In the genomic region with DNA sequence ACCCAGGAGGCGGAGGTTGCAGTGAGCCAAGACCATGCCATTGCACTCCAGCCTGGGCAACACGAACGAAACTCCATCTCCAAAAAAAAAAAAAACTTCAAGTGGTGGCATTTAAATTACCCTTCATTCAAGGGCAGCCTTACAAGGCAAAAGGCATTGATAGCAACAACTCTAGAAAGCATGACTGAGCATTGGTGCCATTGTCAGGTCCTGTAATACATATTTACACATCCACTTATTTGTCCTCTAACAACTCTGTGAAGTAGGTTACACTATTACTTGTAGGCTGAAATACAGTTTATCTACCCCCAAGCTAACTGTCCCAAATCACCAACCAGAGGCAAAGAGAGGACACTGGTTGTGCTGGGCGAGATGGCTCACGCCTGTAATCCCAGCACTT, we compare ENCODE assay signal across 14 cellular contexts. TPM values are rescaled to one million over a fixed set of nuclear protein-coding genes. Genes with fewer than 3 reads are reported as not detected.
A peak's percentile ranks its signal among the peaks of the same experiment; 100 is the strongest.
DNase-seq lines count a peak whose midpoint lies in the region; ATAC-seq and TF ChIP-seq lines count a peak whose summit lies in the region.
"Had no signal": no experiment of that assay in that cellular context is flagged by ENCODE, and none has a peak within 500 bp of the region (broad histone marks: within the 10 kb centered on the region; RNA-seq: fewer than 3 reads in every experiment).

No MANE protein-coding gene starts in this region.

- no peaks in the 10 kb centered on the region for H3K27me3 ChIP-seq in left ventricle myocardium inferior (ENCODE audit: low read depth)
- peaks cover 4% of the 10 kb centered on the region for H3K27me3 ChIP-seq in lower lobe of right lung (ENCODE audit: low read depth)
- H3K27me3 ChIP-seq in upper lobe of right lung = no peaks in the 10 kb centered on the region
- H3K27me3 ChIP-seq: BLaER1 treated with 17β-estradiol and CSF1 and Interleukin-3, amounts not matched to agents 10 nM and 100 nM had no signal

- no peaks in the 10 kb centered on the region for H3K9me3 ChIP-seq in left ventricle myocardium inferior (replicated peaks)
- H3K9me3 ChIP-seq in lower lobe of right lung = no peaks in the 10 kb centered on the region
- no peaks in the 10 kb centered on the region for H3K9me3 ChIP-seq in upper lobe of right lung
- H3K9me3 ChIP-seq: BLaER1 treated with 17β-estradiol and CSF1 and Interleukin-3, amounts not matched to agents 10 nM and 100 nM had no signal

- H3K36me3 ChIP-seq in left ventricle myocardium inferior = no peaks in the 10 kb centered on the region
- H3K36me3 ChIP-seq in lower lobe of right lung = no peaks in the 10 kb centered on the region
- H3K36me3 ChIP-seq in upper lobe of right lung = no peaks in the 10 kb centered on the region
- H3K36me3 ChIP-seq: BLaER1 treated with 17β-estradiol and CSF1 and Interleukin-3, amounts not matched to agents 10 nM and 100 nM had no signal

- intact Hi-C loops in left ventricle myocardium superior (cut with micrococcal nuclease) = no loop called here
- intact Hi-C loops in left ventricle myocardium inferior (cut with micrococcal nuclease) = no loop called here
- intact Hi-C loops in lower lobe of right lung (cut with DNase I) = no loop called here
- intact Hi-C loops in upper lobe of right lung (cut with DNase I) = no loop called here

- H3K27ac ChIP-seq in left ventricle myocardium inferior (replicated peaks) = no peak overlapping the region
- H3K27ac ChIP-seq in lower lobe of right lung = no peak overlapping the region
- no peak overlapping the region for H3K27ac ChIP-seq in upper lobe of right lung
- H3K27ac ChIP-seq: BLaER1 treated with 17β-estradiol and CSF1 and Interleukin-3, amounts not matched to agents 10 nM and 100 nM had no signal

- H3K4me1 ChIP-seq in left ventricle myocardium inferior = peaks cover 25% of the 10 kb centered on the region
- no peaks in the 10 kb centered on the region for H3K4me1 ChIP-seq in lower lobe of right lung
- no peaks in the 10 kb centered on the region for H3K4me1 ChIP-seq in upper lobe of right lung
- H3K4me1 ChIP-seq: BLaER1 treated with 17β-estradiol and CSF1 and Interleukin-3, amounts not matched to agents 10 nM and 100 nM had no signal

- DNase-seq in DMS79 (lab: John Stamatoyannopoulos, UW) = peak; percentile 4
- no peak for DNase-seq in DMS79 treated with DMSO at 0.1 percent for 48 hours (lab: John Stamatoyannopoulos, UW)
- no peak for DNase-seq in left ventricle myocardium superior
- DNase-seq in left ventricle myocardium inferior = no peak
- DNase-seq in lower lobe of right lung = no peak
- no peak for DNase-seq in upper lobe of right lung
- DNase-seq in GM10266 (ENCODE audit: extremely low spot score) = no peak
- no peak for DNase-seq in inferior parietal cortex (ENCODE audit: extremely low spot score)
- DNase-seq: 8988T; CD8-positive, alpha-beta T cell; GF-D8; H9 had no signal

- no peak for TF ChIP-seq CTCF in left ventricle myocardium inferior (IDR thresholded peaks at IDR 0.05; ENCODE audit: borderline replicate concordance)
- no peak for TF ChIP-seq CTCF in lower lobe of right lung (IDR thresholded peaks at IDR 0.05)
- no peak for TF ChIP-seq CTCF in upper lobe of right lung (IDR thresholded peaks at IDR 0.05)
- no peak for TF ChIP-seq CTCF in GM10266 (IDR thresholded peaks at IDR 0.05; ENCODE audit: control insufficient read depth, insufficient read depth, low read depth, missing control alignments)

- ATAC-seq in left ventricle myocardium superior = peak; percentile 10
- peak; percentile 85 to 86 for ATAC-seq in lower lobe of right lung
- peak; percentile 79 for ATAC-seq in upper lobe of right lung
- ATAC-seq: CD8-positive, alpha-beta T cell; GM12878 had no signal

- H3K4me3 ChIP-seq in left ventricle myocardium inferior = no peak overlapping the region
- H3K4me3 ChIP-seq in lower lobe of right lung = no peak overlapping the region
- no peak overlapping the region for H3K4me3 ChIP-seq in upper lobe of right lung
- H3K4me3 ChIP-seq: BLaER1 treated with 17β-estradiol and CSF1 and Interleukin-3, amounts not matched to agents 10 nM and 100 nM; GM12878 had no signal

RNA-seq across cellular contexts. Expression of gene LARP1, which starts 52.7 kb away (rescaled TPM):
- total RNA-seq in left ventricle myocardium superior = 155 TPM
- 148 TPM for total RNA-seq in left ventricle myocardium inferior
- 143 TPM for total RNA-seq in lower lobe of right lung
- 151 TPM for total RNA-seq in upper lobe of right lung

Comparison
In these comparisons a context has a peak if more than half of its experiments do, and no peak if none do; other contexts are left out.
1. ATAC-seq: peak in every context shown above with its lines; median percentile 86 in lower lobe of right lung; 79 in upper lobe of right lung; 10 in left ventricle myocardium superior.